14 cellular contexts compared by ENCODE assay signal in genomic region chr22:27752771-27753170, GRCh38. TPM values are rescaled to one million over a fixed set of nuclear protein-coding genes. Genes with fewer than 3 reads are reported as not detected.
DNase-seq lines count a peak whose midpoint lies in the region; ATAC-seq and TF ChIP-seq lines count a peak whose summit lies in the region.
"Had no signal": no experiment of that assay in that cellular context is flagged by ENCODE, and none has a peak within 500 bp of the region (broad histone marks: within the 10 kb centered on the region; RNA-seq: fewer than 3 reads in every experiment).

No MANE protein-coding gene starts in this region.

- H3K4me1 ChIP-seq in RWPE2 (ENCODE audit: insufficient read depth, poor library complexity, severe bottlenecking) (peaks cover 53% of the 10 kb centered on the region), rectal smooth muscle tissue (ENCODE audit: control insufficient read depth, insufficient read depth, low read length) (peaks cover 15% of the 10 kb centered on the region)

- peak; percentile 67 for DNase-seq in D341Med (ENCODE audit: low spot score)
- peak; percentile 90 for DNase-seq in RWPE2 (ENCODE audit: low spot score)
- DNase-seq in fibroblast of the aortic adventitia (ENCODE audit: low read depth): peak; percentile 85
- DNase-seq in activated T-cell treated with anti-CD3 and anti-CD28 coated beads, Interleukin-2, amount 50 U/mL, for 48 hours: no peak
- DNase-seq in natural killer cell: no peak
- DNase-seq in cerebellum (ENCODE audit: low spot score): no peak
- no peak for DNase-seq in middle frontal gyrus (ENCODE audit: extremely low spot score, low spot score)
- DNase-seq: activated CD4-positive, alpha-beta memory T cell treated with anti-CD3 and anti-CD28 coated beads for 36 hours; activated naive CD4-positive, alpha-beta T cell; NCI-H446 treated with DMSO at 0.1 percent for 48 hours; stimulated activated CD4-positive, alpha-beta T cell treated with anti-CD3 and anti-CD28 coated beads, Interleukin-15, amount 100 ng/mL, for 24 hours had no signal

- peaks cover 17 to 27% of the 10 kb centered on the region in 2 donors for H3K4me1 Mint-ChIP-seq in natural killer cell

- H3K27me3 Mint-ChIP-seq in natural killer cell (ENCODE audit: low read depth in 2 of 2): peaks cover 3 to 14% of the 10 kb centered on the region in 2 donors

- H3K27me3 ChIP-seq in RWPE2 (ENCODE audit: insufficient read depth, poor library complexity, severe bottlenecking) (no peaks in the 10 kb centered on the region), rectal smooth muscle tissue (ENCODE audit: control insufficient read depth, insufficient read depth, low read length) (no peaks in the 10 kb centered on the region)

- H3K36me3 Mint-ChIP-seq in natural killer cell: no peaks in the 10 kb centered on the region
- H3K36me3 Mint-ChIP-seq: activated CD4-positive, alpha-beta memory T cell treated with anti-CD3 and anti-CD28 coated beads for 36 hours; stimulated activated effector memory CD8-positive, alpha-beta T cell treated with anti-CD3 and anti-CD28 coated beads, Interleukin-12 subunit alpha, Interleukin-12 subunit beta, amount 100 ng/mL, for 72 hours had no signal

- ATAC-seq in RWPE2 (ENCODE audit: low read depth) (peak; percentile 82), natural killer cell (no peak)
- ATAC-seq: stimulated activated effector memory CD8-positive, alpha-beta T cell treated with anti-CD3 and anti-CD28 coated beads, Interleukin-12 subunit alpha, Interleukin-12 subunit beta, amount 100 ng/mL, for 72 hours had no signal

- no peak overlapping the region for H3K4me3 Mint-ChIP-seq in natural killer cell
- H3K4me3 Mint-ChIP-seq: activated CD4-positive, alpha-beta memory T cell treated with anti-CD3 and anti-CD28 coated beads for 36 hours; stimulated activated effector memory CD8-positive, alpha-beta T cell treated with anti-CD3 and anti-CD28 coated beads, Interleukin-12 subunit alpha, Interleukin-12 subunit beta, amount 100 ng/mL, for 72 hours had no signal

- intact Hi-C loops in natural killer cell (cut with micrococcal nuclease): no loop called here

- no peak overlapping the region for H3K9ac ChIP-seq in rectal smooth muscle tissue (ENCODE audit: low read length)

- no peaks in the 10 kb centered on the region for H3K36me3 ChIP-seq in RWPE2 (ENCODE audit: low read depth)
- no peaks in the 10 kb centered on the region for H3K36me3 ChIP-seq in rectal smooth muscle tissue (ENCODE audit: control insufficient read depth, insufficient read depth, low read length)
- H3K36me3 ChIP-seq: HAP-1 had no signal

- TF ChIP-seq CTCF in RWPE2 (IDR thresholded peaks at IDR 0.05; ENCODE audit: poor library complexity, severe bottlenecking) (no peak), fibroblast of the aortic adventitia (IDR thresholded peaks at IDR 0.05; ENCODE audit: insufficient read depth, low read length) (no peak), natural killer cell (IDR thresholded peaks at IDR 0.05) (no peak)

- H3K27ac ChIP-seq in RWPE2 (ENCODE audit: poor library complexity, severe bottlenecking): peak overlapping the region; percentile 73
- H3K27ac ChIP-seq in rectal smooth muscle tissue (ENCODE audit: low read depth, low read length): peak overlapping the region; percentile 39

- H3K4me3 ChIP-seq in RWPE2 (ENCODE audit: severe bottlenecking) (no peak overlapping the region), fibroblast of the aortic adventitia (ENCODE audit: low read depth, low read length) (no peak overlapping the region), rectal smooth muscle tissue (ENCODE audit: low read length) (no peak overlapping the region)
- H3K4me3 ChIP-seq: HAP-1 had no signal

- H3K27ac Mint-ChIP-seq in natural killer cell: no peak overlapping the region
- H3K27ac Mint-ChIP-seq: activated CD4-positive, alpha-beta memory T cell treated with anti-CD3 and anti-CD28 coated beads for 36 hours; stimulated activated effector memory CD8-positive, alpha-beta T cell treated with anti-CD3 and anti-CD28 coated beads, Interleukin-12 subunit alpha, Interleukin-12 subunit beta, amount 100 ng/mL, for 72 hours had no signal

- no peaks in the 10 kb centered on the region for H3K9me3 Mint-ChIP-seq in natural killer cell
- H3K9me3 Mint-ChIP-seq: activated CD4-positive, alpha-beta memory T cell treated with anti-CD3 and anti-CD28 coated beads for 36 hours; stimulated activated effector memory CD8-positive, alpha-beta T cell treated with anti-CD3 and anti-CD28 coated beads, Interleukin-12 subunit alpha, Interleukin-12 subunit beta, amount 100 ng/mL, for 72 hours had no signal

- H3K9me3 ChIP-seq in RWPE2 (ENCODE audit: severe bottlenecking): no peaks in the 10 kb centered on the region
- H3K9me3 ChIP-seq: HAP-1 had no signal

RNA-seq across cellular contexts. Expression of gene MN1, which starts 48.8 kb away (rescaled TPM):
- total RNA-seq in fibroblast of the aortic adventitia (ENCODE audit: low replicate concordance): 27.9 and 55.9 TPM in 2 replicates
- under 1 TPM; 0.39 to 0.83 (median 0.82) TPM for total RNA-seq in natural killer cell
- 13.7 TPM for total RNA-seq in cerebellum

Comparison
In these comparisons a context has a peak if more than half of its experiments do, and no peak if none do; other contexts are left out.
1. DNase-seq: peak in D341Med (single experiment), RWPE2 (single experiment) and fibroblast of the aortic adventitia (single experiment); none in activated T-cell treated with anti-CD3 and anti-CD28 coated beads, Interleukin-2, amount 50 U/mL, for 48 hours (0 of 2), natural killer cell (single experiment), cerebellum (single experiment) and middle frontal gyrus (single experiment).